In the genomic region with DNA sequence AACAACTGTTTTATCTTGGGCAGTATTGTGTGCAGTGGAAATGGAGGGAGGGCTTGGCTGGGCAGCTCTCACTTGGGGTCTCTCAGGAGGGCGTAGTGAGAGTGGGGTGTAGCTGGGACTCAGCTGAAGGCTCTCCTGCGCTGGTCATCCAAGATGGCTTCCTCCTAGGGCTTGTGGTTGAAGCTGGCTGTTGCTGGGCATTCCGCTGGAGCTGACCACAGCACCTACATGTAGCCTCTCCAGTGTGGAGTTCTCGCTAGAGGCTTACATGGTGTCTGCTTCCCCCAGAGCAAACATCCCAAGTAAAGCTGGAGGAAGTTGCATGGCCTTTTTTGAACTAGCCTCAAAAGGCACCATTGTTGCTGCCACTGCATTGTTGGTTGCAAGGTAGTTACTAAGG, we compare ENCODE assay signal across 29 cellular contexts.
"Had no signal": no experiment of that assay in that cellular context is flagged by ENCODE, and none has a peak within 500 bp of the region (broad histone marks: within the 10 kb centered on the region; RNA-seq: fewer than 3 reads in every experiment).

No MANE protein-coding gene starts in this region.

- H3K4me1 Mint-ChIP-seq: mesothelial cell of epicardium; naive thymus-derived CD8-positive, alpha-beta T cell; stimulated activated effector memory CD8-positive, alpha-beta T cell treated with anti-CD3 and anti-CD28 coated beads, Interleukin-12 subunit alpha, Interleukin-12 subunit beta, amount 100 ng/mL, for 72 hours had no signal

- H3K27ac Mint-ChIP-seq: effector memory CD8-positive, alpha-beta T cell; mesothelial cell of epicardium; naive thymus-derived CD8-positive, alpha-beta T cell; progenitor cell of endocrine pancreas; stimulated activated effector memory CD8-positive, alpha-beta T cell treated with anti-CD3 and anti-CD28 coated beads, Interleukin-12 subunit alpha, Interleukin-12 subunit beta, amount 100 ng/mL, for 72 hours had no signal

- H3K27ac ChIP-seq: esophagus squamous epithelium, heart right ventricle, left lung, parathyroid adenoma, right lobe of liver, thoracic aorta, tibial nerve, upper lobe of left lung had no signal

- H3K9ac ChIP-seq: parathyroid adenoma had no signal

- H3K4me3 ChIP-seq: esophagus squamous epithelium, heart right ventricle, left lung, mucosa of descending colon, right lobe of liver, smooth muscle cell, thoracic aorta, tibial nerve, upper lobe of left lung had no signal

- H3K36me3 Mint-ChIP-seq: mesothelial cell of epicardium; naive thymus-derived CD8-positive, alpha-beta T cell; stimulated activated effector memory CD8-positive, alpha-beta T cell treated with anti-CD3 and anti-CD28 coated beads, Interleukin-12 subunit alpha, Interleukin-12 subunit beta, amount 100 ng/mL, for 72 hours had no signal

- H3K27me3 ChIP-seq: esophagus squamous epithelium, heart right ventricle, left lung, right lobe of liver, tibial nerve, upper lobe of left lung had no signal

- H3K4me2 ChIP-seq: smooth muscle cell had no signal

- H3K36me3 ChIP-seq: esophagus squamous epithelium, heart right ventricle, left lung, right lobe of liver, thoracic aorta, tibial nerve, upper lobe of left lung had no signal

- H3K9me3 ChIP-seq: esophagus squamous epithelium, heart right ventricle, left lung, mucosa of descending colon, right lobe of liver, thoracic aorta, tibial nerve, upper lobe of left lung had no signal

- H3K4me3 Mint-ChIP-seq: effector memory CD8-positive, alpha-beta T cell; mesothelial cell of epicardium; naive thymus-derived CD8-positive, alpha-beta T cell; stimulated activated effector memory CD8-positive, alpha-beta T cell treated with anti-CD3 and anti-CD28 coated beads, Interleukin-12 subunit alpha, Interleukin-12 subunit beta, amount 100 ng/mL, for 72 hours had no signal

- H3K4me1 ChIP-seq: esophagus squamous epithelium, heart right ventricle, left lung, parathyroid adenoma, right lobe of liver, tibial nerve, upper lobe of left lung had no signal

- ATAC-seq: effector memory CD8-positive, alpha-beta T cell; heart right ventricle; left cardiac atrium; left lung; mucosa of descending colon; naive thymus-derived CD8-positive, alpha-beta T cell; right lobe of liver; stimulated activated effector memory CD8-positive, alpha-beta T cell treated with anti-CD3 and anti-CD28 coated beads, Interleukin-12 subunit alpha, Interleukin-12 subunit beta, amount 100 ng/mL, for 72 hours had no signal

- DNase-seq: cortex of kidney; effector memory CD8-positive, alpha-beta T cell; erythroblast; esophagus squamous epithelium; foreskin melanocyte; glutamatergic neuron; heart right ventricle; hippocampal formation; left cardiac atrium; mesenchymal stem cell; mucosa of descending colon; naive thymus-derived CD8-positive, alpha-beta T cell; right lobe of liver; stimulated activated CD4-positive, alpha-beta T cell treated with anti-CD3 and anti-CD28 coated beads, Interleukin-12 subunit alpha, Interleukin-12 subunit beta, amount 100 ng/mL, for 4 hours; stimulated activated CD4-positive, alpha-beta T cell treated with anti-CD3 and anti-CD28 coated beads, Interleukin-1b, Interleukin-23, amount 100 ng/mL, for 48 hours; stimulated activated CD4-positive, alpha-beta T cell treated with anti-CD3 and anti-CD28 coated beads, Interleukin-4, amount 100 ng/mL, for 1 hour; stimulated activated naive CD4-positive, alpha-beta T cell treated with Interleukin-2 at 50 U/mL for 16 hours had no signal

- H3K9me3 Mint-ChIP-seq: mesothelial cell of epicardium had no signal

- FAIRE-seq: endometrium, islet of Langerhans, urothelium cell line had no signal

- H3K79me2 ChIP-seq: parathyroid adenoma had no signal

- H3K27me3 Mint-ChIP-seq: effector memory CD8-positive, alpha-beta T cell; progenitor cell of endocrine pancreas had no signal

- H2AFZ ChIP-seq: parathyroid adenoma had no signal
